ENCODE assay signal across 6 cellular contexts in the genomic region with DNA sequence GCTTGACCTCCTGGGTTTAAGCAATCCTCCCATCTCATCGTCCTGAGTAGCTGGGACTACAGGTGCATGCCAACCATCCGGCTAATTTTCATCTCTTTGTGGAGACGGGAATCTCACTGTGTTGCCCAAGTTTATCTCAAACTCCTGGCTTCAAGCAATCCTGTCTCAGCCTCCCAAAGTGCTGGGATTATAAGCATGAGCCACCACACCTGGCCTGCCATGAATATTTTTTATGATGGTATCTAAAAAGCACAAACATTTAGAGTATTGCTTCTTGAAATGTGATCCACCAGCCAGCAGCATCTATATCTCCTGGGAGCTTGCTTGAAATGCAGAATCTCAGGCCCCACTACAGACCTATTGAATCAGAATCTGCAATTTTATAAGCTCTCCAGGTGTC.
"Had no signal": no experiment of that assay in that cellular context is flagged by ENCODE, and none has a peak within 500 bp of the region (broad histone marks: within the 10 kb centered on the region; RNA-seq: fewer than 3 reads in every experiment).

No MANE protein-coding gene starts in this region.

- DNase-seq: IMR-90, KG1 had no signal

- H3K4me2 ChIP-seq: KMS-11 had no signal

- H3K27ac ChIP-seq: HL-60, KMS-11 had no signal

- H3K9ac ChIP-seq: KMS-11 had no signal

- H3K4me3 ChIP-seq: K562 had no signal

- ATAC-seq: HepG2, K562 had no signal
